15 cellular contexts compared by ENCODE assay signal in genomic region chr17:53687324-53687723, GRCh38.
DNase-seq lines count a peak whose midpoint lies in the region; TF ChIP-seq lines count a peak whose summit lies in the region.
"Had no signal": no experiment of that assay in that cellular context is flagged by ENCODE, and none has a peak within 500 bp of the region (broad histone marks: within the 10 kb centered on the region; RNA-seq: fewer than 3 reads in every experiment).

No MANE protein-coding gene starts in this region.

- no peak overlapping the region for H3K27ac Mint-ChIP-seq in H9
- H3K27ac Mint-ChIP-seq: CD14-positive monocyte; CD8-positive, alpha-beta T cell; IgD-negative memory B cell had no signal

- no peak for TF ChIP-seq POLR2A in esophagus muscularis mucosa (IDR thresholded peaks at IDR 0.05; ENCODE audit: low read depth)

- H3K27ac ChIP-seq in H9 (ENCODE audit: insufficient read length, low read depth, low read length) (no peak overlapping the region), neuronal stem cell (replicated peaks; ENCODE audit: low read length) (no peak overlapping the region), esophagus muscularis mucosa (replicated peaks in 1 of 4) (no peak overlapping the region)
- H3K27ac ChIP-seq: A549 had no signal

- H3K79me1 ChIP-seq in H9 (ENCODE audit: insufficient read depth, low read depth, low read length, poor library complexity, severe bottlenecking): no peaks in the 10 kb centered on the region
- H3K79me1 ChIP-seq in neuronal stem cell (ENCODE audit: low read depth, low read length): no peaks in the 10 kb centered on the region

- H3K9me3 ChIP-seq in H9 (ENCODE audit: control insufficient read depth, low read depth, low read length) (no peaks in the 10 kb centered on the region), MG63 (no peaks in the 10 kb centered on the region), neuronal stem cell (replicated peaks in 1 of 2; ENCODE audit: control insufficient read depth in 2 of 2, insufficient read depth in 1 of 2, low read depth in 1 of 2, low read length in 2 of 2) (no peaks in the 10 kb centered on the region), esophagus muscularis mucosa (no peaks in the 10 kb centered on the region)
- H3K9me3 ChIP-seq: HAP-1 had no signal

- peaks cover 8 to 16% of the 10 kb centered on the region in 2 experiments; a peak in 4 of 5 replicates for H3K9me3 Mint-ChIP-seq in H9

- no peaks in the 10 kb centered on the region for H3K36me3 ChIP-seq in MG63
- H3K36me3 ChIP-seq in neuronal stem cell (replicated peaks in 1 of 2; ENCODE audit: control insufficient read depth in 2 of 2, insufficient read depth in 2 of 2, low read length in 2 of 2): no peaks in the 10 kb centered on the region
- H3K36me3 ChIP-seq in esophagus muscularis mucosa: no peaks in the 10 kb centered on the region
- H3K36me3 ChIP-seq: HAP-1 had no signal

- H3K4me3 Mint-ChIP-seq in H9: no peak overlapping the region
- H3K4me3 Mint-ChIP-seq: CD14-positive monocyte; CD8-positive, alpha-beta T cell; IgD-negative memory B cell had no signal

- H3K27me3 ChIP-seq in H9 (ENCODE audit: insufficient read depth, low read length) (no peaks in the 10 kb centered on the region), MG63 (no peaks in the 10 kb centered on the region), neuronal stem cell (ENCODE audit: control insufficient read depth in 3 of 3, insufficient read depth in 3 of 3, low read depth in 1 of 3, low read length in 3 of 3) (no peaks in the 10 kb centered on the region), esophagus muscularis mucosa (no peaks in the 10 kb centered on the region)

- H2AK5ac ChIP-seq in H9 (ENCODE audit: insufficient read length, low read length): no peak overlapping the region
- H2AK5ac ChIP-seq in neuronal stem cell (ENCODE audit: low read depth, low read length): no peak overlapping the region

- intact Hi-C loops in head of caudate nucleus (cut with DNase I) (no loop called here), esophagus muscularis mucosa (cut with DNase I) (no loop called here)

- no peak overlapping the region for H4K8ac ChIP-seq in H9 (replicated peaks; ENCODE audit: insufficient read length, low read depth, low read length)
- H4K8ac ChIP-seq in neuronal stem cell (ENCODE audit: low read depth, low read length): no peak overlapping the region

- H3K4me3 ChIP-seq in MG63 (no peak overlapping the region), neuronal stem cell (ENCODE audit: low read length in 2 of 2) (no peak overlapping the region), esophagus muscularis mucosa (no peak overlapping the region)
- H3K4me3 ChIP-seq: A549, GM12878, HAP-1 had no signal

- H3K27me3 Mint-ChIP-seq in H9 (ENCODE audit: low read depth): no peaks in the 10 kb centered on the region
- H3K27me3 Mint-ChIP-seq: IgD-negative memory B cell had no signal

- no peak overlapping the region for H4K5ac ChIP-seq in H9 (ENCODE audit: insufficient read length, low read depth, low read length)

- H3K79me2 ChIP-seq in H9 (ENCODE audit: insufficient read depth, low read length): no peaks in the 10 kb centered on the region

- no peaks in the 10 kb centered on the region for H3K23me2 ChIP-seq in H9 (ENCODE audit: insufficient read length, low read depth, low read length, poor library complexity, severe bottlenecking)

- WGBS in H9 (ENCODE audit: extremely low coverage, insufficient read length, low lambda C conversion rate): no CpG with 5 or more reads among the region's 3 CpGs
- WGBS in neuronal stem cell (ENCODE audit: extremely low coverage in 2 of 2, insufficient read length in 2 of 2, insufficient replicate concordance in 1 of 2), 2 donors: no CpG with 5 or more reads among the region's 3 CpGs
- 80% methylated on average over 2 of the region's 3 CpGs for WGBS in esophagus muscularis mucosa

- H2BK20ac ChIP-seq in H9 (ENCODE audit: low read depth, low read length, poor library complexity, severe bottlenecking): no peak overlapping the region

- H3K14ac ChIP-seq in H9 (ENCODE audit: insufficient read depth, low read length) (no peak overlapping the region), neuronal stem cell (ENCODE audit: low read length) (no peak overlapping the region)

- H3K4me2 ChIP-seq in H9 (ENCODE audit: insufficient read depth, insufficient read length, low read length) (no peak overlapping the region), neuronal stem cell (ENCODE audit: insufficient read depth, low read length, poor library complexity, severe bottlenecking) (no peak overlapping the region)
- H3K4me2 ChIP-seq: A549 had no signal

- no peak overlapping the region for H2BK5ac ChIP-seq in H9 (ENCODE audit: insufficient read length, low read length)
- H2BK5ac ChIP-seq in neuronal stem cell (ENCODE audit: low read length): no peak overlapping the region

- no peak overlapping the region for H3T11ph ChIP-seq in H9 (ENCODE audit: low read length)

- H3K56ac ChIP-seq in H9 (ENCODE audit: insufficient read length, low read depth, low read length): no peak overlapping the region

- H2BK12ac ChIP-seq in H9 (ENCODE audit: insufficient read length, low read depth, low read length): no peak overlapping the region
- H2BK12ac ChIP-seq in neuronal stem cell (ENCODE audit: low read length): no peak overlapping the region

- H4K91ac ChIP-seq in H9 (ENCODE audit: insufficient read length, low read depth, low read length) (no peak overlapping the region), neuronal stem cell (ENCODE audit: low read depth, low read length, poor library complexity) (no peak overlapping the region)

- no peak overlapping the region for H3K9ac ChIP-seq in H9 (ENCODE audit: extremely low read depth, insufficient read length, low read length)
- no peak overlapping the region for H3K9ac ChIP-seq in neuronal stem cell (ENCODE audit: low read depth, low read length, poor library complexity)

- H3K4ac ChIP-seq in H9 (ENCODE audit: low read depth, low read length): no peak overlapping the region
- no peak overlapping the region for H3K4ac ChIP-seq in neuronal stem cell (ENCODE audit: low read length)

- no peak for TF ChIP-seq EP300 in esophagus muscularis mucosa (IDR thresholded peaks at IDR 0.05)

- no peak overlapping the region for H3K23ac ChIP-seq in H9 (ENCODE audit: insufficient read length, low read depth, low read length)
- H3K23ac ChIP-seq in neuronal stem cell (ENCODE audit: low read depth, low read length, poor library complexity): no peak overlapping the region

- H3K36me3 Mint-ChIP-seq in H9 (ENCODE audit: insufficient read depth in 1 of 3, low read depth in 3 of 3): peaks cover 0 to 8% (median 3%) of the 10 kb centered on the region in 3 experiments; a peak in 2 of 7 replicates
- H3K36me3 Mint-ChIP-seq: CD14-positive monocyte; CD8-positive, alpha-beta T cell; IgD-negative memory B cell had no signal

- H2BK15ac ChIP-seq in H9 (ENCODE audit: low read depth, low read length): no peak overlapping the region
- H2BK15ac ChIP-seq in neuronal stem cell (ENCODE audit: low read length): no peak overlapping the region

- no peaks in the 10 kb centered on the region for H3K4me1 Mint-ChIP-seq in H9
- H3K4me1 Mint-ChIP-seq: CD14-positive monocyte, IgD-negative memory B cell had no signal

- H3K18ac ChIP-seq in H9 (ENCODE audit: insufficient read length, low read depth, low read length) (no peak overlapping the region), neuronal stem cell (ENCODE audit: low read length) (no peak overlapping the region)

- H2BK120ac ChIP-seq in H9 (ENCODE audit: low read depth, low read length, poor library complexity, severe bottlenecking) (no peak overlapping the region), neuronal stem cell (ENCODE audit: low read depth, low read length) (no peak overlapping the region)

- H4K20me1 ChIP-seq in H9 (ENCODE audit: control insufficient read depth, insufficient read depth, insufficient read length): no peaks in the 10 kb centered on the region

- no peak overlapping the region for H2AFZ ChIP-seq in H9 (ENCODE audit: low read length)
- peak overlapping the region; percentile 49 for H2AFZ ChIP-seq in neuronal stem cell (ENCODE audit: low read length)

- peak; percentile 29 for DNase-seq in H9
- peak; percentile 7 for DNase-seq in MG63
- peak; percentile 54 for DNase-seq in SK-N-DZ (ENCODE audit: low spot score)
- DNase-seq in neuronal stem cell (ENCODE audit: low spot score): no peak
- DNase-seq in stimulated activated CD4-positive, alpha-beta T cell treated with anti-CD3 and anti-CD28 coated beads, Interleukin-12 subunit alpha, Interleukin-12 subunit beta, amount 100 ng/mL, for 4 hours: no peak
- DNase-seq in head of caudate nucleus: no peak
- no peak for DNase-seq in esophagus muscularis mucosa (ENCODE audit: extremely low spot score)
- DNase-seq: CD8-positive, alpha-beta T cell; COR-L47; GOT3 had no signal

- TF ChIP-seq CTCF in H9 (conservative IDR thresholded peaks at IDR 0.05) (no peak), esophagus muscularis mucosa (IDR thresholded peaks at IDR 0.05) (no peak)

- H3K4me1 ChIP-seq in H9 (ENCODE audit: insufficient read depth, low read length): no peaks in the 10 kb centered on the region
- H3K4me1 ChIP-seq in neuronal stem cell (ENCODE audit: control insufficient read depth in 2 of 2, insufficient read depth in 1 of 2, low read depth in 1 of 2, low read length in 2 of 2): no peaks in the 10 kb centered on the region
- no peaks in the 10 kb centered on the region for H3K4me1 ChIP-seq in esophagus muscularis mucosa
- H3K4me1 ChIP-seq: A549, HAP-1 had no signal

Comparison
In these comparisons a context has a peak if more than half of its experiments do, and no peak if none do; other contexts are left out.
1. DNase-seq: peak in H9 (single experiment), MG63 (single experiment) and SK-N-DZ (single experiment); none in neuronal stem cell (single experiment), stimulated activated CD4-positive, alpha-beta T cell treated with anti-CD3 and anti-CD28 coated beads, Interleukin-12 subunit alpha, Interleukin-12 subunit beta, amount 100 ng/mL, for 4 hours (single experiment), head of caudate nucleus (0 of 42) and esophagus muscularis mucosa (single experiment).